Comparison of ENCODE assay signal across 8 cellular contexts in genomic region chr2:84441505-84441904, GRCh38.
"Had no signal": no experiment of that assay in that cellular context is flagged by ENCODE, and none has a peak within 500 bp of the region (broad histone marks: within the 10 kb centered on the region; RNA-seq: fewer than 3 reads in every experiment).

No MANE protein-coding gene starts in this region.

- H3K4me3 ChIP-seq: GM23338, HAP-1 had no signal

- ATAC-seq: GM23338, HCT116, HepG2 had no signal

- H3K9me3 Mint-ChIP-seq: GM23338, HFFc6, IgD-negative memory B cell had no signal

- H3K4me3 Mint-ChIP-seq: GM23338, HFFc6, IgD-negative memory B cell had no signal

- H3K27ac Mint-ChIP-seq: GM23338, HFFc6, IgD-negative memory B cell had no signal

- H2AFZ ChIP-seq: GM23338 had no signal

- H3K4me1 ChIP-seq: HAP-1 had no signal

- DNase-seq: HFFc6, KBM-7 had no signal

- H3K4me1 Mint-ChIP-seq: GM23338, IgD-negative memory B cell had no signal

- H3K27ac ChIP-seq: HL-60 had no signal

- H3K4me2 ChIP-seq: GM23338 had no signal

- H3K9me3 ChIP-seq: HAP-1 had no signal

- H3K27me3 Mint-ChIP-seq: IgD-negative memory B cell had no signal
